ENCODE assay signal across 8 cellular contexts in the genomic region with DNA sequence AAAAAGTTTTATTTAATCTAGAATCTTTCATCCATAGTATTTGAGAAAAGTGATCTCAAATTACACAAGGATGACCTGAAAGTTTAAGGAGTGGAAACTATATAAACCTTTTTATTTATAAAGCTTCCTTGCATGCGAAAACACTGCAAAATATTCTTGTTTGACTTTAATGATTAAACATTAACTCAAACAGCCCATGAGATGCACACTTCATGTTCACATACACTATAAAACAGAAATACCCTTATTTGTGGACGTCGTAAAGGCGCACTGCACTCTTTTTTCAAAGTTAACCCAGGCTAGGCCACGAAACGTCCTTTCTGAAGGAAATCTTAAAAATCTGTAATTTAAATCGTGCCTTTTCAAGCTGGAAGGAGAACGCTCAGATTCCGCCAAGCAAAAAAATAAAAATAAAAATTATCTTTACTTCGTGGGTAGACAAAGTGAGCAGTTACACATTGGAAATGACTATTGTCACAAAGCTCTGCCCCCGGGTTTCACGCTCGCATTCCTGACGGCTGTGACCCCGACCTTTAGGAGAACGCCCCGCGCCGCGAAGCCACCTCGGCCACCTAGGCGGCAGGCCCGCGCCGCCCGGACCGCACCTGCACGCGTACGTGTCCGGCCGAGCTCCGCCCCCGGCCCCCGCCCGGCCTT. TPM values are rescaled to one million over a fixed set of nuclear protein-coding genes. Genes with fewer than 3 reads are reported as not detected.
DNase-seq lines count a peak whose midpoint lies in the region; ATAC-seq and TF ChIP-seq lines count a peak whose summit lies in the region.

No MANE protein-coding gene starts in this region.

- no peaks in the 10 kb centered on the region for H3K27me3 Mint-ChIP-seq in activated naive CD8-positive, alpha-beta T cell treated with anti-CD3 and anti-CD28 coated beads, Interleukin-2, amount 50 U/mL, for 24 hours

- H3K4me1 Mint-ChIP-seq in activated naive CD8-positive, alpha-beta T cell treated with anti-CD3 and anti-CD28 coated beads, Interleukin-2, amount 50 U/mL, for 24 hours: peaks cover 31% of the 10 kb centered on the region

- POLR2A ChIA-PET in A673 (lab: Charles Lee; ENCODE audit: low non-redundant PET): no interaction called here

- CTCF ChIA-PET in A673 (lab: Charles Lee): no interaction called here

- peak overlapping the region; percentile 82 for H3K4me3 Mint-ChIP-seq in activated naive CD8-positive, alpha-beta T cell treated with anti-CD3 and anti-CD28 coated beads, Interleukin-2, amount 50 U/mL, for 24 hours

- peaks cover 19% of the 10 kb centered on the region for H3K36me3 Mint-ChIP-seq in activated naive CD8-positive, alpha-beta T cell treated with anti-CD3 and anti-CD28 coated beads, Interleukin-2, amount 50 U/mL, for 24 hours (ENCODE audit: low read depth)

- H3K9me3 ChIP-seq in A673 (ENCODE audit: low read depth, low read length, poor library complexity, severe bottlenecking) (no peaks in the 10 kb centered on the region), HUES6 (ENCODE audit: control insufficient read depth, insufficient read depth, low read depth, low read length) (no peaks in the 10 kb centered on the region), testis (no peaks in the 10 kb centered on the region)

- no peaks in the 10 kb centered on the region for H3K9me3 Mint-ChIP-seq in activated naive CD8-positive, alpha-beta T cell treated with anti-CD3 and anti-CD28 coated beads, Interleukin-2, amount 50 U/mL, for 24 hours

- H3K9ac ChIP-seq in HUES6 (ENCODE audit: low read length): peak overlapping the region; percentile 100

- H3K4me1 ChIP-seq in A673 (ENCODE audit: insufficient read depth, low read length, poor library complexity, severe bottlenecking): no peaks in the 10 kb centered on the region
- no peaks in the 10 kb centered on the region for H3K4me1 ChIP-seq in HUES6 (ENCODE audit: control insufficient read depth, insufficient read depth, low read length)
- H3K4me1 ChIP-seq in testis: peaks cover 7% of the 10 kb centered on the region

- H3K27ac Mint-ChIP-seq in activated naive CD8-positive, alpha-beta T cell treated with anti-CD3 and anti-CD28 coated beads, Interleukin-2, amount 50 U/mL, for 24 hours: peak overlapping the region; percentile 76

- BruUV-seq in A673 (replicated peaks; lab: Mats Ljungman, UMichigan): no TSS peak

- no peak for ATAC-seq in activated naive CD8-positive, alpha-beta T cell treated with anti-CD3 and anti-CD28 coated beads, Interleukin-2, amount 50 U/mL, for 24 hours
- ATAC-seq in GM19351 (IDR thresholded peaks at IDR 0.05; ENCODE audit: unreplicated experiment): no peak

- TF ChIP-seq POLR2A in testis (IDR thresholded peaks at IDR 0.05): no peak

- H3K27me3 ChIP-seq in A673 (replicated peaks; ENCODE audit: insufficient read depth, low read depth, low read length, poor library complexity) (no peaks in the 10 kb centered on the region), HUES6 (ENCODE audit: control insufficient read depth, insufficient read depth, low read length) (no peaks in the 10 kb centered on the region), layer of hippocampus (ENCODE audit: control insufficient read depth, insufficient read depth, low read length) (no peaks in the 10 kb centered on the region), testis (no peaks in the 10 kb centered on the region)

- H3K36me3 ChIP-seq in A673 (ENCODE audit: insufficient read depth, low read length, poor library complexity, severe bottlenecking) (peaks cover 19% of the 10 kb centered on the region), HUES6 (ENCODE audit: control insufficient read depth, insufficient read depth, low read length) (peaks cover 25% of the 10 kb centered on the region), testis (ENCODE audit: low read depth, missing control alignments) (no peaks in the 10 kb centered on the region)

- H3K27ac ChIP-seq in A673 (ENCODE audit: low read depth, low read length, poor library complexity, severe bottlenecking): peak overlapping the region; percentile 94
- H3K27ac ChIP-seq in HUES6 (ENCODE audit: low read depth, low read length): peak overlapping the region; percentile 98
- peak overlapping the region; percentile 93 for H3K27ac ChIP-seq in layer of hippocampus (ENCODE audit: low read depth, low read length)
- H3K27ac ChIP-seq in testis: peak overlapping the region; percentile 89 to 98

- TF ChIP-seq CTCF in A673 (conservative IDR thresholded peaks at IDR 0.05; ENCODE audit: low read depth, low read length): no peak
- TF ChIP-seq CTCF in testis (IDR thresholded peaks at IDR 0.05): no peak

- no peak for DNase-seq in A673 (ENCODE audit: low spot score)
- DNase-seq in activated naive CD8-positive, alpha-beta T cell treated with anti-CD3 and anti-CD28 coated beads, Interleukin-2, amount 50 U/mL, for 24 hours: no peak
- DNase-seq in testis: no peak
- DNase-seq in NCI-H1930 (lab: John Stamatoyannopoulos, UW): no peak
- DNase-seq in NK-92 treated with Interleukin-12 subunit alpha and Interleukin-12 subunit beta, amount 100 ng/mL, for 24 hours (lab: John Stamatoyannopoulos, UW): no peak

- WGBS in testis, 2 donors: 0 to 1% methylated on average over 25 to 34 of the region's 36 CpGs

- intact Hi-C loops in A673 (cut with micrococcal nuclease; ENCODE audit: unreplicated experiment) (no loop called here), testis (cut with DNase I; ENCODE audit: low total_unique reads) (no loop called here)

- H3K4me3 ChIP-seq in A673 (ENCODE audit: low read depth, low read length, poor library complexity, severe bottlenecking) (peak overlapping the region; percentile 78), HUES6 (ENCODE audit: low read depth, low read length) (peak overlapping the region; percentile 97), testis (peak overlapping the region; percentile 92 to 94)

RNA-seq across cellular contexts. Expression of a gene that starts 0.7 kb away (rescaled TPM):
- 143 and 149 TPM in 2 replicates for total RNA-seq in A673 (2021)
- total RNA-seq in testis: 100 to 1,000 TPM; 120 to 165 TPM
- polyA plus RNA-seq in testis (ENCODE audit: insufficient read depth, low read depth, low replicate concordance): 76.3 TPM

RNA-seq across cellular contexts. Expression of a gene that starts 12.6 kb away (rescaled TPM):
- total RNA-seq in A673 (2021) (61.0 and 63.8 TPM in 2 replicates), testis (100 to 1,000 TPM; 109 to 126 TPM)
- polyA plus RNA-seq in testis (ENCODE audit: insufficient read depth, low read depth, low replicate concordance): 86.5 TPM
